In genomic region chr14:30768791-30769190, GRCh38 we compare ENCODE assay signal across 28 cellular contexts.
"Had no signal": no experiment of that assay in that cellular context is flagged by ENCODE, and none has a peak within 500 bp of the region (broad histone marks: within the 10 kb centered on the region; RNA-seq: fewer than 3 reads in every experiment).

No MANE protein-coding gene starts in this region.

- H3K36me3 ChIP-seq: stomach, suprapubic skin, thoracic aorta, thyroid gland, tibial artery, tibial nerve, transverse colon, upper lobe of left lung, upper lobe of right lung, uterus, vagina had no signal

- H3K4me1 ChIP-seq: stomach, suprapubic skin, thyroid gland, tibial artery, tibial nerve, transverse colon, upper lobe of left lung, upper lobe of right lung, uterus, vagina had no signal

- H3K36me3 Mint-ChIP-seq: stimulated activated effector memory CD8-positive, alpha-beta T cell treated with anti-CD3 and anti-CD28 coated beads, Interleukin-12 subunit alpha, Interleukin-12 subunit beta, amount 100 ng/mL, for 72 hours; type B pancreatic cell had no signal

- H3K4me3 ChIP-seq: stomach, suprapubic skin, testis, thoracic aorta, thyroid gland, tibial artery, tibial nerve, transverse colon, upper lobe of left lung, upper lobe of right lung, uterus, vagina had no signal

- H3K27me3 ChIP-seq: suprapubic skin, testis, thyroid gland, tibial nerve, upper lobe of left lung, upper lobe of right lung, uterus, vagina had no signal

- H3K27ac Mint-ChIP-seq: stimulated activated effector memory CD8-positive, alpha-beta T cell treated with anti-CD3 and anti-CD28 coated beads, Interleukin-12 subunit alpha, Interleukin-12 subunit beta, amount 100 ng/mL, for 72 hours; stimulated activated memory B cell treated with anti-CD40 and anti-IgM and Interleukin-4, amounts not matched to agents 10 μg/mL and 1 μg/mL and 100 μg/mL, for 72 hours; stimulated activated naive B cell treated with anti-CD40 and anti-IgM and Interleukin-4, amounts not matched to agents 10 μg/mL and 1 μg/mL and 100 μg/mL, for 72 hours; stimulated activated naive CD8-positive, alpha-beta T cell treated with anti-CD3 and anti-CD28 coated beads, Interleukin-15, amount 100 ng/mL, for 72 hours; stimulated activated naive CD8-positive, alpha-beta T cell treated with anti-CD3 and anti-CD28 coated beads, Interleukin-15, Interleukin-2, amounts not matched to agents 100 ng/mL and 50 ng/mL, for 24 hours; type B pancreatic cell had no signal

- H3K4me3 Mint-ChIP-seq: stimulated activated effector memory CD8-positive, alpha-beta T cell treated with anti-CD3 and anti-CD28 coated beads, Interleukin-12 subunit alpha, Interleukin-12 subunit beta, amount 100 ng/mL, for 72 hours; stimulated activated memory B cell treated with anti-CD40 and anti-IgM and Interleukin-4, amounts not matched to agents 10 μg/mL and 1 μg/mL and 100 μg/mL, for 72 hours; stimulated activated naive B cell treated with anti-CD40 and anti-IgM and Interleukin-4, amounts not matched to agents 10 μg/mL and 1 μg/mL and 100 μg/mL, for 72 hours; stimulated activated naive CD8-positive, alpha-beta T cell treated with anti-CD3 and anti-CD28 coated beads, Interleukin-15, amount 100 ng/mL, for 72 hours; stimulated activated naive CD8-positive, alpha-beta T cell treated with anti-CD3 and anti-CD28 coated beads, Interleukin-15, Interleukin-2, amounts not matched to agents 100 ng/mL and 50 ng/mL, for 24 hours; type B pancreatic cell had no signal

- DNase-seq: stimulated activated CD4-positive, alpha-beta T cell treated with anti-CD3 and anti-CD28 coated beads, Interleukin-2, amount 100 ng/mL, for 48 hours; stimulated activated CD4-positive, alpha-beta T cell treated with anti-CD3 and anti-CD28 coated beads, Interleukin-4, amount 100 ng/mL, for 1 hour; stimulated activated CD4-positive, alpha-beta T cell treated with anti-CD3 and anti-CD28 coated beads, Interleukin-4, amount 100 ng/mL, for 24 hours; stimulated activated CD4-positive, alpha-beta T cell treated with anti-CD3 and anti-CD28 coated beads, Interleukin-4, amount 100 ng/mL, for 4 hours; stimulated activated CD8-positive, alpha-beta memory T cell treated with anti-CD3 and anti-CD28 coated beads, Interleukin-4, amount 100 ng/mL, for 48 hours; stimulated activated naive B cell treated with anti-CD40 and anti-IgM and Interleukin-4, amounts not matched to agents 10 μg/mL and 1 μg/mL and 100 μg/mL, for 72 hours; stimulated activated naive CD4-positive, alpha-beta T cell; stimulated activated naive CD4-positive, alpha-beta T cell treated with Interleukin-2 at 50 U/mL for 16 hours; stimulated activated naive CD8-positive, alpha-beta T cell treated with anti-CD3 and anti-CD28 coated beads, Interleukin-15, amount 100 ng/mL, for 72 hours; stimulated activated naive CD8-positive, alpha-beta T cell treated with anti-CD3 and anti-CD28 coated beads, Interleukin-15, Interleukin-2, amounts not matched to agents 100 U/mL and 50 U/mL, for 24 hours; stomach; substantia nigra; testis; thyroid gland; tibial artery; transverse colon; trophoblast cell; upper lobe of left lung; upper lobe of right lung; uterus had no signal

- ATAC-seq: stimulated activated effector memory CD8-positive, alpha-beta T cell treated with anti-CD3 and anti-CD28 coated beads, Interleukin-12 subunit alpha, Interleukin-12 subunit beta, amount 100 ng/mL, for 72 hours; stimulated activated memory B cell treated with anti-CD40 and anti-IgM and Interleukin-4, amounts not matched to agents 10 μg/mL and 1 μg/mL and 100 μg/mL, for 72 hours; stimulated activated naive B cell treated with anti-CD40 and anti-IgM and Interleukin-4, amounts not matched to agents 10 μg/mL and 1 μg/mL and 100 μg/mL, for 72 hours; stimulated activated naive CD8-positive, alpha-beta T cell treated with anti-CD3 and anti-CD28 coated beads, Interleukin-15, amount 100 ng/mL, for 72 hours; stimulated activated naive CD8-positive, alpha-beta T cell treated with anti-CD3 and anti-CD28 coated beads, Interleukin-15, Interleukin-2, amounts not matched to agents 100 U/mL and 50 U/mL, for 24 hours; upper lobe of right lung had no signal

- H3K27ac ChIP-seq: stomach, suprapubic skin, testis, thoracic aorta, thyroid gland, tibial artery, tibial nerve, transverse colon, upper lobe of left lung, upper lobe of right lung, uterus, vagina had no signal

- H3K9me3 Mint-ChIP-seq: type B pancreatic cell had no signal

- H3K4me1 Mint-ChIP-seq: stimulated activated effector memory CD8-positive, alpha-beta T cell treated with anti-CD3 and anti-CD28 coated beads, Interleukin-12 subunit alpha, Interleukin-12 subunit beta, amount 100 ng/mL, for 72 hours; stimulated activated memory B cell treated with anti-CD40 and anti-IgM and Interleukin-4, amounts not matched to agents 10 μg/mL and 1 μg/mL and 100 μg/mL, for 72 hours; stimulated activated naive B cell treated with anti-CD40 and anti-IgM and Interleukin-4, amounts not matched to agents 10 μg/mL and 1 μg/mL and 100 μg/mL, for 72 hours; stimulated activated naive CD8-positive, alpha-beta T cell treated with anti-CD3 and anti-CD28 coated beads, Interleukin-15, amount 100 ng/mL, for 72 hours had no signal

- H3K9me3 ChIP-seq: testis, thyroid gland, vagina had no signal
